Comparison of ENCODE assay signal across 1 cellular context in genomic region chr1:92797297-92797696, GRCh38.
A peak's percentile ranks its signal among the peaks of the same experiment; 100 is the strongest.
TF ChIP-seq lines count a peak whose summit lies in the region.

No MANE protein-coding gene starts in this region.

TF ChIP-seq in IMR-90, 13 proteins besides CTCF, POLR2A, EP300 and RAD21:
- TF ChIP-seq USF2 (IDR thresholded peaks at IDR 0.05; ENCODE audit: low read depth, low read length) (no peak), SMC3 (IDR thresholded peaks at IDR 0.05; ENCODE audit: low read depth, low read length) (no peak), RFX5 (IDR thresholded peaks at IDR 0.05; ENCODE audit: low read depth, low read length) (no peak), BHLHE40 (IDR thresholded peaks at IDR 0.05; ENCODE audit: low read depth, low read length) (no peak), NFE2L2 (IDR thresholded peaks at IDR 0.05; ENCODE audit: low read depth, low read length) (no peak), RCOR1 (IDR thresholded peaks at IDR 0.05; ENCODE audit: insufficient replicate concordance, low read length) (peak; percentile 24), CHD1 (IDR thresholded peaks at IDR 0.05; ENCODE audit: low read depth, low read length) (no peak), FOS (IDR thresholded peaks at IDR 0.05; ENCODE audit: low read depth, low read length) (no peak)
